11 cellular contexts compared by ENCODE assay signal in the genomic region with DNA sequence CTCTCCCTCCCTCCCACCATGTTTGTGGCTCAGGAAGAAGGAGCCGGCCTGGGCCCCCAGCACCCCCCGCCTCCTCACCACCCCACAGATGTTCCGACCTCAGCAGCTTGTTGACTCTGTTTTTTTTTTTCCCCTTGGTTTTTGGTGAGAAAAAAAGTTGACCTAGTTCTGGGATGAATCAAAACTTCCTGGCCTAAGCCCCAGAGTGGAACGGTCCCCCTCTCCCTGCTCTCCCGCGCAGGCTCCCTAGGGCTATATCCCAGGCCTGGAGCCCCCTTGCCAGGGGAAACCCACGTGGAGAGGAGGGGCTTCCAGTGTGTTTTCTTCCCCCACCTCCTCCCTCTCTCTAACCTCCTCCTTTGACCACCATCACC. TPM values are rescaled to one million over a fixed set of nuclear protein-coding genes. Genes with fewer than 3 reads are reported as not detected.
A peak's percentile ranks its signal among the peaks of the same experiment; 100 is the strongest.
DNase-seq lines count a peak whose midpoint lies in the region; ATAC-seq and TF ChIP-seq lines count a peak whose summit lies in the region.
"Had no signal": no experiment of that assay in that cellular context is flagged by ENCODE, and none has a peak within 500 bp of the region (broad histone marks: within the 10 kb centered on the region; RNA-seq: fewer than 3 reads in every experiment).

No MANE protein-coding gene starts in this region.

- CTCF ChIA-PET in mammary epithelial cell (lab: Charles Lee; ENCODE audit: low non-redundant PET) = no interaction called here

- ATAC-seq in aorta (ENCODE audit: low FRiP score) = peak; percentile 66
- no peak for ATAC-seq in HG03565 (IDR thresholded peaks at IDR 0.05; ENCODE audit: unreplicated experiment)

- in situ Hi-C loops in mammary epithelial cell (cut with MboI; ENCODE audit: low sequenced_read_pairs in 2 of 2) = no loop called here

- no peaks in the 10 kb centered on the region for H4K20me1 ChIP-seq in mammary epithelial cell (ENCODE audit: insufficient read depth, low read length)

- peak overlapping the region; percentile 77 to 92 for H3K27ac ChIP-seq in breast epithelium
- H3K27ac ChIP-seq in mammary epithelial cell (ENCODE audit: insufficient read depth, low read depth, low read length) = no peak overlapping the region
- H3K27ac ChIP-seq in dorsolateral prefrontal cortex = peak overlapping the region in 36 of 59 donors; percentile 9 to 81 (median 54)
- no peak overlapping the region for H3K27ac ChIP-seq in aorta (ENCODE audit: low read depth in 1 of 2, low read length in 2 of 2)

- H3K36me3 ChIP-seq in breast epithelium (no peaks in the 10 kb centered on the region), mammary epithelial cell (ENCODE audit: insufficient read depth, low read length) (no peaks in the 10 kb centered on the region), aorta (ENCODE audit: control insufficient read depth in 1 of 2, insufficient read depth in 2 of 2, low read length in 1 of 2) (no peaks in the 10 kb centered on the region)

- TF ChIP-seq CTCF in breast epithelium (IDR thresholded peaks at IDR 0.05) = no peak
- no peak for TF ChIP-seq CTCF in mammary epithelial cell (conservative IDR thresholded peaks at IDR 0.05 in 1 of 2, IDR thresholded peaks at IDR 0.05 in 1 of 2; ENCODE audit: extremely low read depth in 1 of 2, insufficient read depth in 1 of 2, low read depth in 1 of 2, low read length in 2 of 2)
- no peak for TF ChIP-seq CTCF in dorsolateral prefrontal cortex (IDR thresholded peaks at IDR 0.05 in 54 of 56, conservative IDR thresholded peaks at IDR 0.05 in 2 of 56; ENCODE audit: low read depth in 1 of 56, partially characterized antibody in 56 of 56)

- dilution Hi-C loops in mammary epithelial cell (cut with HindIII; ENCODE audit: low sequenced_read_pairs) = loop anchor here (5.0 kb wide), 1 partner anchor 74 kb away; no protein-coding TSS in a partner anchor

- H3K9me3 ChIP-seq in breast epithelium = no peaks in the 10 kb centered on the region
- H3K9me3 ChIP-seq in mammary epithelial cell (replicated peaks; ENCODE audit: insufficient read depth, low read length) = no peaks in the 10 kb centered on the region
- H3K9me3 ChIP-seq in aorta (ENCODE audit: control insufficient read depth, low read length) = no peaks in the 10 kb centered on the region

- H3K79me2 ChIP-seq in mammary epithelial cell (ENCODE audit: insufficient read depth, low read length) = no peaks in the 10 kb centered on the region

- intact Hi-C loops in breast epithelium (cut with DNase I; ENCODE audit: low total_unique reads) = no loop called here
- intact Hi-C loops in mammary epithelial cell (cut with micrococcal nuclease) = loop anchor here (10.0 kb wide), 1 partner anchor 872 kb away; no protein-coding TSS in a partner anchor
- intact Hi-C loops in dorsolateral prefrontal cortex (cut with DNase I) = loop anchor here in 1 of 2 donors (5.0 kb wide), 1 partner anchor 74 kb away; no protein-coding TSS in a partner anchor
- intact Hi-C loops in aorta (cut with DNase I) = no loop called here

- no TSS peak for BruUV-seq in mammary epithelial cell (replicated peaks; lab: Mats Ljungman, UMichigan)

- no peak for TF ChIP-seq POLR2A in breast epithelium (IDR thresholded peaks at IDR 0.05)

- H3K4me1 ChIP-seq in breast epithelium (peaks cover 0 to 5% of the 10 kb centered on the region in 2 donors), mammary epithelial cell (ENCODE audit: insufficient read depth, low read length) (peaks cover 15% of the 10 kb centered on the region), aorta (ENCODE audit: control insufficient read depth in 1 of 2, insufficient read depth in 2 of 2, low read length in 2 of 2) (peaks cover 0 to 4% of the 10 kb centered on the region in 2 donors)

- peaks cover 0 to 36% of the 10 kb centered on the region in 2 donors for H3K27me3 ChIP-seq in breast epithelium
- H3K27me3 ChIP-seq in mammary epithelial cell (ENCODE audit: insufficient read depth, low read length) = no peaks in the 10 kb centered on the region
- H3K27me3 ChIP-seq in dorsolateral prefrontal cortex = peaks cover 0 to 43% (median 18%) of the 10 kb centered on the region in 45 donors
- no peaks in the 10 kb centered on the region for H3K27me3 ChIP-seq in aorta (ENCODE audit: control insufficient read depth in 1 of 2, insufficient read depth in 2 of 2, low read length in 1 of 2)

- H3K4me2 ChIP-seq in mammary epithelial cell (ENCODE audit: insufficient read depth, low read depth, low read length) = no peak overlapping the region

- no peak overlapping the region for H2AFZ ChIP-seq in mammary epithelial cell (ENCODE audit: low read depth, low read length)

- WGBS in mammary epithelial cell (ENCODE audit: low coverage, missing lambda C conversion rate) = 30% methylated on average over 2 of the region's 7 CpGs
- WGBS in aorta, 2 donors = 7 to 11% methylated on average over 7 of the region's 7 CpGs

- H3K9ac ChIP-seq in mammary epithelial cell (ENCODE audit: insufficient read depth, low read length) = no peak overlapping the region

- DNase-seq in breast epithelium (ENCODE audit: low spot score in 2 of 2) (peak in 1 of 2 donors; percentile 25), mammary epithelial cell (no peak), dorsolateral prefrontal cortex (no peak), myocyte (ENCODE audit: low read depth) (peak; percentile 55), aorta (no peak), NCI-H2196 (lab: John Stamatoyannopoulos, UW; ENCODE audit: unreplicated experiment) (no peak), NCI-H774 (lab: John Stamatoyannopoulos, UW) (no peak)
- DNase-seq: activated naive CD4-positive, alpha-beta T cell treated with anti-CD3 and anti-CD28 coated beads for 36 hours; SW 1271 had no signal

- H3K4me3 ChIP-seq in breast epithelium (peak overlapping the region in 2 of 3 donors; percentile 16 to 53), mammary epithelial cell (replicated peaks in 1 of 3; ENCODE audit: insufficient read depth in 1 of 3, low read depth in 2 of 3, low read length in 3 of 3) (no peak overlapping the region), dorsolateral prefrontal cortex (peak overlapping the region in 6 of 59 donors; percentile 1 to 8 (median 6)), aorta (ENCODE audit: low read length in 2 of 2) (no peak overlapping the region)

RNA-seq across cellular contexts. Expression of a gene that starts 4.0 kb away (rescaled TPM):
- total RNA-seq in breast epithelium (10 to 100 TPM in 2 of 3 donors, 1 to 10 TPM in 1; 4.8 to 32.2 (median 12.5) TPM), mammary epithelial cell (1 to 10 TPM in 1 of 2 donors, under 1 TPM in 1; 0.33 to 4.5 TPM), dorsolateral prefrontal cortex (100 to 1,000 TPM in 1 of 120 experiments, 10 to 100 TPM in 118, 1 to 10 TPM in 1; 9.4 to 144 (median 31.3) TPM), myocyte (75.3 and 93.4 TPM in 2 replicates), aorta (10 to 100 TPM in 1 of 2 donors, 1 to 10 TPM in 1; 8.2 to 13.3 TPM)
- polyA plus RNA-seq in mammary epithelial cell (1.2 TPM), aorta (10 to 100 TPM in 1 of 2 donors, 1 to 10 TPM in 1; 4.9 to 84.7 TPM)
- polyA minus RNA-seq in mammary epithelial cell = 1.4 TPM
- 6.4 TPM for polyA plus RNA-seq in myocyte (2012)
- total RNA-seq: H4 had no signal

RNA-seq across cellular contexts. Expression of a gene that starts 7.0 kb away (rescaled TPM):
- total RNA-seq in breast epithelium (not detected), mammary epithelial cell (not detected), dorsolateral prefrontal cortex (not detected), myocyte (not detected in 2 replicates), aorta (not detected)
- polyA plus RNA-seq in mammary epithelial cell (not detected), aorta (not detected)
- not detected for polyA minus RNA-seq in mammary epithelial cell
- not detected for polyA plus RNA-seq in myocyte (2012)
- total RNA-seq: activated naive CD4-positive, alpha-beta T cell treated with anti-CD3 and anti-CD28 coated beads for 36 hours; H4 had no signal

Comparison
In these comparisons a context has a peak if more than half of its experiments do, and no peak if none do; other contexts are left out.
1. H3K27ac ChIP-seq: peak in breast epithelium (2 of 2) and dorsolateral prefrontal cortex (36 of 59); none in mammary epithelial cell (single experiment) and aorta (0 of 2).
2. H3K4me3 ChIP-seq: peak in breast epithelium (2 of 3); none in mammary epithelial cell (0 of 3) and aorta (0 of 2).